Comparison of ENCODE assay signal across 27 cellular contexts in genomic region chr6:29666826-29667130, GRCh38. TPM values are rescaled to one million over a fixed set of nuclear protein-coding genes. Genes with fewer than 3 reads are reported as not detected.
DNase-seq lines count a peak whose midpoint lies in the region; ATAC-seq and TF ChIP-seq lines count a peak whose summit lies in the region.
"Had no signal": no experiment of that assay in that cellular context is flagged by ENCODE, and none has a peak within 500 bp of the region (broad histone marks: within the 10 kb centered on the region; RNA-seq: fewer than 3 reads in every experiment).

No MANE protein-coding gene starts in this region.

- H2BK12ac ChIP-seq in neuronal stem cell (ENCODE audit: low read length), result no peak overlapping the region

- no CpG with 5 or more reads among the region's 1 CpG for WGBS in HUES64
- no CpG with 5 or more reads among the region's 1 CpG for WGBS in iPS DF 6.9 (ENCODE audit: insufficient coverage, insufficient read length)
- no CpG with 5 or more reads among the region's 1 CpG for WGBS in neuronal stem cell (ENCODE audit: extremely low coverage in 2 of 2, insufficient read length in 2 of 2, insufficient replicate concordance in 1 of 2), 2 donors
- WGBS in SK-N-SH (ENCODE audit: low lambda C conversion rate), result 92% methylated on average over 1 of the region's 1 CpG

- H3K9me3 ChIP-seq in ES-I3 (ENCODE audit: control insufficient read depth, insufficient read depth, low read length) (no peaks in the 10 kb centered on the region), HUES64 (ENCODE audit: insufficient read depth, low read depth, low read length) (no peaks in the 10 kb centered on the region), iPS DF 6.9 (ENCODE audit: control insufficient read depth, insufficient read depth, low read length) (no peaks in the 10 kb centered on the region), neuronal stem cell (replicated peaks in 1 of 2; ENCODE audit: control insufficient read depth in 2 of 2, insufficient read depth in 1 of 2, low read depth in 1 of 2, low read length in 2 of 2) (no peaks in the 10 kb centered on the region), SK-N-SH (no peaks in the 10 kb centered on the region)

- H3K9ac ChIP-seq in ES-I3 (ENCODE audit: low read depth, low read length), result peak overlapping the region; percentile 43
- peak overlapping the region; percentile 44 for H3K9ac ChIP-seq in HUES64 (ENCODE audit: low read depth, low read length)
- H3K9ac ChIP-seq in neuronal stem cell (ENCODE audit: low read depth, low read length, poor library complexity), result no peak overlapping the region
- H3K9ac ChIP-seq in SK-N-SH, result no peak overlapping the region

- TF ChIP-seq CTCF in SK-N-SH (IDR thresholded peaks at IDR 0.05), result no peak

- H3K4me3 ChIP-seq in HUES64 (ENCODE audit: low read length), result peak overlapping the region; percentile 17
- H3K4me3 ChIP-seq in iPS DF 6.9 (ENCODE audit: low read length), result no peak overlapping the region
- H3K4me3 ChIP-seq in neuronal stem cell (ENCODE audit: low read length in 2 of 2), result no peak overlapping the region
- no peak overlapping the region for H3K4me3 ChIP-seq in SK-N-SH (ENCODE audit: low read depth in 2 of 2, low read length in 1 of 2)

- H2AFZ ChIP-seq in neuronal stem cell (ENCODE audit: low read length), result peak overlapping the region; percentile 41
- no peak overlapping the region for H2AFZ ChIP-seq in SK-N-SH (ENCODE audit: low read depth)

- H4K8ac ChIP-seq in neuronal stem cell (ENCODE audit: low read depth, low read length), result no peak overlapping the region

- H3K4me1 ChIP-seq in ES-I3 (ENCODE audit: insufficient read depth, low read length), result peaks cover 45% of the 10 kb centered on the region
- H3K4me1 ChIP-seq in HUES64 (ENCODE audit: insufficient read depth, low read length), result peaks cover 50% of the 10 kb centered on the region
- H3K4me1 ChIP-seq in iPS DF 6.9 (ENCODE audit: control insufficient read depth, insufficient read depth, low read length), result peaks cover 9% of the 10 kb centered on the region
- peaks cover 0 to 24% of the 10 kb centered on the region in 2 donors for H3K4me1 ChIP-seq in neuronal stem cell (ENCODE audit: control insufficient read depth in 2 of 2, insufficient read depth in 1 of 2, low read depth in 1 of 2, low read length in 2 of 2)
- H3K4me1 ChIP-seq in SK-N-SH (ENCODE audit: control insufficient read depth in 1 of 2, insufficient read depth in 2 of 2, low read depth in 1 of 2, low read length in 1 of 2), result no peaks in the 10 kb centered on the region

- H3F3A ChIP-seq in SK-N-SH (replicated peaks; ENCODE audit: insufficient read depth), result no peaks in the 10 kb centered on the region

- H3K4ac ChIP-seq in neuronal stem cell (ENCODE audit: low read length), result no peak overlapping the region

- H3K36me3 Mint-ChIP-seq in natural killer cell treated with Interleukin-12 subunit alpha and Interleukin-12 subunit beta and Interleukin-15 and Interleukin-18, amount 100 ng/mL, for 72 hours, result no peaks in the 10 kb centered on the region

- no peaks in the 10 kb centered on the region for H3K79me2 ChIP-seq in SK-N-SH (ENCODE audit: insufficient read depth)

- H3K14ac ChIP-seq in neuronal stem cell (ENCODE audit: low read length), result no peak overlapping the region

- no peak overlapping the region for H2AK5ac ChIP-seq in neuronal stem cell (ENCODE audit: low read depth, low read length)

- H3K23ac ChIP-seq in neuronal stem cell (ENCODE audit: low read depth, low read length, poor library complexity), result no peak overlapping the region

- no peak overlapping the region for H2BK15ac ChIP-seq in neuronal stem cell (ENCODE audit: low read length)

- peak overlapping the region; percentile 93 for H3K27ac ChIP-seq in HUES64 (ENCODE audit: low read depth, low read length)
- peak overlapping the region; percentile 75 for H3K27ac ChIP-seq in iPS DF 6.9 (ENCODE audit: low read length)
- H3K27ac ChIP-seq in neuronal stem cell (replicated peaks; ENCODE audit: low read length), result peak overlapping the region; percentile 92
- no peak overlapping the region for H3K27ac ChIP-seq in SK-N-SH (ENCODE audit: low read depth in 2 of 2, low read length in 1 of 2)

- H4K91ac ChIP-seq in neuronal stem cell (ENCODE audit: low read depth, low read length, poor library complexity), result no peak overlapping the region

- H3K9me2 ChIP-seq in SK-N-SH, result no peaks in the 10 kb centered on the region

- H4K20me1 ChIP-seq in SK-N-SH (ENCODE audit: insufficient read depth), result no peaks in the 10 kb centered on the region

- H3K79me1 ChIP-seq in neuronal stem cell (ENCODE audit: low read depth, low read length), result no peaks in the 10 kb centered on the region

- no peak overlapping the region for H3K27ac Mint-ChIP-seq in natural killer cell treated with Interleukin-12 subunit alpha and Interleukin-12 subunit beta and Interleukin-15 and Interleukin-18, amount 100 ng/mL, for 72 hours

- H3K27me3 ChIP-seq in HUES64 (ENCODE audit: insufficient read depth, low read length) (no peaks in the 10 kb centered on the region), iPS DF 6.9 (ENCODE audit: control insufficient read depth, insufficient read depth, low read length) (no peaks in the 10 kb centered on the region), neuronal stem cell (ENCODE audit: control insufficient read depth in 3 of 3, insufficient read depth in 3 of 3, low read depth in 1 of 3, low read length in 3 of 3) (peaks cover 0 to 20% (median 0%) of the 10 kb centered on the region in 3 experiments), SK-N-SH (ENCODE audit: insufficient read depth) (peaks cover 16% of the 10 kb centered on the region; the same call in 1 of the 2 replicates)

- H3K36me3 ChIP-seq in ES-I3 (ENCODE audit: insufficient read depth, low read length) (no peaks in the 10 kb centered on the region), HUES64 (ENCODE audit: insufficient read depth, low read length) (no peaks in the 10 kb centered on the region), iPS DF 6.9 (ENCODE audit: control insufficient read depth, insufficient read depth, low read length) (no peaks in the 10 kb centered on the region), neuronal stem cell (replicated peaks in 1 of 2; ENCODE audit: control insufficient read depth in 2 of 2, insufficient read depth in 2 of 2, low read length in 2 of 2) (no peaks in the 10 kb centered on the region), SK-N-SH (replicated peaks in 1 of 2; ENCODE audit: control insufficient read depth in 1 of 2, insufficient read depth in 2 of 2, low read length in 1 of 2) (no peaks in the 10 kb centered on the region)

- no peak for TF ChIP-seq RAD21 in SK-N-SH (IDR thresholded peaks at IDR 0.05; ENCODE audit: low read length)

- H3K18ac ChIP-seq in neuronal stem cell (ENCODE audit: low read length), result peak overlapping the region; percentile 76

- no peak overlapping the region for H3K4me2 ChIP-seq in neuronal stem cell (ENCODE audit: insufficient read depth, low read length, poor library complexity, severe bottlenecking)
- H3K4me2 ChIP-seq in SK-N-SH, result no peak overlapping the region

- TF ChIP-seq EP300 in SK-N-SH (IDR thresholded peaks at IDR 0.05; ENCODE audit: borderline replicate concordance in 1 of 2, low read depth in 1 of 2, low read length in 1 of 2), result no peak

- POLR2A ChIA-PET in SK-N-SH (lab: Yijun Ruan, JAX), result no interaction called here

- CTCF ChIA-PET in SK-N-SH (lab: Yijun Ruan, JAX), result interaction anchor here (1.2 to 9.1 kb wide), 4 partner anchors 15 to 38 kb away, joined by 4 to 120 read pairs (median 6); no protein-coding TSS in a partner anchor

- no peak for DNase-seq in iPS DF 6.9 (ENCODE audit: low read depth, low spot score)
- no peak for DNase-seq in neuronal stem cell (ENCODE audit: low spot score)
- DNase-seq in activated CD8-positive, alpha-beta memory T cell treated with anti-CD3 and anti-CD28 coated beads, Interleukin-2, amount 50 U/mL, for 4 hours, result no peak
- DNase-seq in effector CD4-positive, alpha-beta T cell, result no peak
- DNase-seq in natural killer cell treated with Interleukin-12 subunit alpha and Interleukin-12 subunit beta and Interleukin-15 and Interleukin-18, amount 100 ng/mL, for 72 hours (ENCODE audit: low spot score), result no peak
- no peak for DNase-seq in SK-N-SH
- DNase-seq: Calu3, DMS153, DND-41, KBM-7, NCI-H1105, NCI-H146, NCI-H1930, NCI-H446, NCI-H524 treated with DMSO at 0.1 percent for 48 hours, RPMI8226, SHP77 had no signal

- peaks cover 11 to 29% of the 10 kb centered on the region in 2 donors for H3K27me3 Mint-ChIP-seq in natural killer cell treated with Interleukin-12 subunit alpha and Interleukin-12 subunit beta and Interleukin-15 and Interleukin-18, amount 100 ng/mL, for 72 hours

- H2BK5ac ChIP-seq in neuronal stem cell (ENCODE audit: low read length), result no peak overlapping the region

- H3K9me3 Mint-ChIP-seq in natural killer cell treated with Interleukin-12 subunit alpha and Interleukin-12 subunit beta and Interleukin-15 and Interleukin-18, amount 100 ng/mL, for 72 hours, result no peaks in the 10 kb centered on the region

- H2BK120ac ChIP-seq in neuronal stem cell (ENCODE audit: low read depth, low read length), result no peak overlapping the region

- H3K4me1 Mint-ChIP-seq in natural killer cell treated with Interleukin-12 subunit alpha and Interleukin-12 subunit beta and Interleukin-15 and Interleukin-18, amount 100 ng/mL, for 72 hours (ENCODE audit: low read depth in 2 of 2), result no peaks in the 10 kb centered on the region

- no peak for ATAC-seq in natural killer cell treated with Interleukin-12 subunit alpha and Interleukin-12 subunit beta and Interleukin-15 and Interleukin-18, amount 100 ng/mL, for 72 hours

- H3K4me3 Mint-ChIP-seq in natural killer cell treated with Interleukin-12 subunit alpha and Interleukin-12 subunit beta and Interleukin-15 and Interleukin-18, amount 100 ng/mL, for 72 hours, result no peak overlapping the region

RNA-seq across cellular contexts. Expression of gene MOG, which starts 9.9 kb away (rescaled TPM):
- 0.40 TPM for polyA plus RNA-seq in HUES64 (2013, experiment 1 of 2)
- polyA plus RNA-seq in HUES64 (2013, experiment 2 of 2), result 0.44 TPM
- 0.32 TPM for polyA plus RNA-seq in neuronal stem cell (2013, experiment 1 of 2)
- polyA plus RNA-seq in neuronal stem cell (2013, experiment 2 of 2), result 0.10 TPM
- not detected for total RNA-seq in natural killer cell treated with Interleukin-12 subunit alpha and Interleukin-12 subunit beta and Interleukin-15 and Interleukin-18, amount 100 ng/mL, for 72 hours
- not detected in 2 replicates for polyA plus RNA-seq in SK-N-SH (2012; rRNA removed)
- polyA plus RNA-seq in SK-N-SH (2012; cell fraction: cytosol; rRNA removed), result not detected in 2 replicates
- polyA plus RNA-seq in SK-N-SH (2012; cell fraction: nucleus; rRNA removed), result not detected in 2 replicates
- total RNA-seq: A172, Calu3, G401, H4, HT-29, LHCN-M2, MCF 10A, SK-MEL-5 had no signal
- polyA plus RNA-seq: BJ had no signal

RNA-seq across cellular contexts. Expression of gene ZFP57, which starts 14.2 kb away (rescaled TPM):
- 0.70 TPM for polyA plus RNA-seq in HUES64 (2013, experiment 1 of 2)
- polyA plus RNA-seq in HUES64 (2013, experiment 2 of 2), result 0.76 TPM
- polyA plus RNA-seq in neuronal stem cell (2013, experiment 1 of 2), result 0.17 TPM
- polyA plus RNA-seq in neuronal stem cell (2013, experiment 2 of 2), result 0.14 TPM
- 1 to 10 TPM; 5.2 to 9.0 TPM for total RNA-seq in natural killer cell treated with Interleukin-12 subunit alpha and Interleukin-12 subunit beta and Interleukin-15 and Interleukin-18, amount 100 ng/mL, for 72 hours
- polyA plus RNA-seq in SK-N-SH (2012; rRNA removed), result not detected in 2 replicates
- polyA plus RNA-seq in SK-N-SH (2012; cell fraction: cytosol; rRNA removed), result not detected in 2 replicates
- polyA plus RNA-seq in SK-N-SH (2012; cell fraction: nucleus; rRNA removed), result not detected in 2 replicates
- total RNA-seq: A172, G401, H4, HT-29, LHCN-M2, SK-MEL-5 had no signal

RNA-seq across cellular contexts. Expression of gene GABBR1, which starts 33.8 kb away (rescaled TPM):
- 60.5 TPM for polyA plus RNA-seq in HUES64 (2013, experiment 1 of 2)
- polyA plus RNA-seq in HUES64 (2013, experiment 2 of 2), result 49.9 TPM
- 36.7 TPM for polyA plus RNA-seq in neuronal stem cell (2013, experiment 1 of 2)
- polyA plus RNA-seq in neuronal stem cell (2013, experiment 2 of 2), result 37.1 TPM
- total RNA-seq in natural killer cell treated with Interleukin-12 subunit alpha and Interleukin-12 subunit beta and Interleukin-15 and Interleukin-18, amount 100 ng/mL, for 72 hours, result 10 to 100 TPM in 1 of 2 donors, 1 to 10 TPM in 1; 3.0 to 15.2 TPM
- polyA plus RNA-seq in SK-N-SH (2012; rRNA removed), result 26.8 and 33.8 TPM in 2 replicates
- polyA plus RNA-seq in SK-N-SH (2012; cell fraction: cytosol; rRNA removed), result 8.1 and 9.5 TPM in 2 replicates
- polyA plus RNA-seq in SK-N-SH (2012; cell fraction: nucleus; rRNA removed), result 258 and 287 TPM in 2 replicates

RNA-seq across cellular contexts. Expression of gene HLA-F, which starts 56.5 kb away (rescaled TPM):
- 2.4 TPM for polyA plus RNA-seq in HUES64 (2013, experiment 1 of 2)
- polyA plus RNA-seq in HUES64 (2013, experiment 2 of 2), result 2.7 TPM
- 2.6 TPM for polyA plus RNA-seq in neuronal stem cell (2013, experiment 1 of 2)
- polyA plus RNA-seq in neuronal stem cell (2013, experiment 2 of 2), result 2.2 TPM
- total RNA-seq in natural killer cell treated with Interleukin-12 subunit alpha and Interleukin-12 subunit beta and Interleukin-15 and Interleukin-18, amount 100 ng/mL, for 72 hours, result 100 to 1,000 TPM; 277 to 518 TPM
- polyA plus RNA-seq in SK-N-SH (2012; rRNA removed), result 0.28 and 0.31 TPM in 2 replicates
- polyA plus RNA-seq in SK-N-SH (2012; cell fraction: cytosol; rRNA removed), result 0.07 and 0.08 TPM in 2 replicates
- 0.25 and 0.34 TPM in 2 replicates for polyA plus RNA-seq in SK-N-SH (2012; cell fraction: nucleus; rRNA removed)
- total RNA-seq: G401 had no signal

Comparison
In these comparisons a context has a peak if more than half of its experiments do, and no peak if none do; other contexts are left out.
1. H3K9ac ChIP-seq: peak in ES-I3 (single experiment) and HUES64 (single experiment); none in neuronal stem cell (single experiment) and SK-N-SH (single experiment).
2. H3K27ac ChIP-seq: peak in HUES64 (single experiment), iPS DF 6.9 (single experiment) and neuronal stem cell (single experiment); none in SK-N-SH (0 of 2).